ENCODE assay signal across 1 cellular context in the genomic region with DNA sequence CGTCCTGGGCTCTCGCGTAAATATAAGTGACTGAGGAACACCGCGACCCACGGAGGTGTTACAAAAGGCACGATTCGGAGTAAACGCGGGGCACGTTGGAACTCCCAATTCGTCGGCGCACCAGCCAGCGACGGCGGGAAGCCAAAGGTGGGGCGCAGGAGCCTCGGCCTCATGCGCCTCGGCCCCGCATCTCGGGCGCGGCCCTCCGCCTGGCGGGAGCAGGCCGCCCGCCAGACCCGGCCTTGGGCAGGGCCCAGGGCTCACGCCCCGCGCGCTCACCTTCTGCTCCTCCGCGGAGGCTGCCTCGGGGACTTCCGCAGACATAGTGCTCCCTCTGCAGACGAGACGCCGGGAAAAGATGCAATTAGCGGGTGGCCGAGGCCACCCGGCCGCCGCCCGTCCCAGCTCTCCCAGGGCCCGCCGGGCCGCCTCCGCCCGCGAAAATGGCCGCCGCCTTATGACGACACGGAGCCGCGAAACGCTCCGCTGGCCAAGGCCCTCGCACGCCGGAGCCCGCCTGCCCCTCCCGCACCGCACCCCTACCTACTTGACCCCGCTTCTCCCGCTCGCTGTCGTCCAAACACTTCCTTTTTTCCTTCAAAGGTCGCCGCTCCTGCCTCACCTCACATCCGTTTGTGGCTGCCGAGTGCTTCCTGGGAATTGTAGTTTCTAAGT.
A peak's percentile ranks its signal among the peaks of the same experiment; 100 is the strongest.
TF ChIP-seq lines count a peak whose summit lies in the region.

A gene with protein sequence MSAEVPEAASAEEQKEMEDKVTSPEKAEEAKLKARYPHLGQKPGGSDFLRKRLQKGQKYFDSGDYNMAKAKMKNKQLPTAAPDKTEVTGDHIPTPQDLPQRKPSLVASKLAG (minus strand): TSS at position 462 of the 675 bp plus-strand sequence. CDS start 138 bp downstream, at position 324.

TF ChIP-seq in K562, 482 proteins besides CTCF, POLR2A, EP300 and RAD21 (continued from another document and continues in another):
- TF ChIP-seq, protein P1, sequence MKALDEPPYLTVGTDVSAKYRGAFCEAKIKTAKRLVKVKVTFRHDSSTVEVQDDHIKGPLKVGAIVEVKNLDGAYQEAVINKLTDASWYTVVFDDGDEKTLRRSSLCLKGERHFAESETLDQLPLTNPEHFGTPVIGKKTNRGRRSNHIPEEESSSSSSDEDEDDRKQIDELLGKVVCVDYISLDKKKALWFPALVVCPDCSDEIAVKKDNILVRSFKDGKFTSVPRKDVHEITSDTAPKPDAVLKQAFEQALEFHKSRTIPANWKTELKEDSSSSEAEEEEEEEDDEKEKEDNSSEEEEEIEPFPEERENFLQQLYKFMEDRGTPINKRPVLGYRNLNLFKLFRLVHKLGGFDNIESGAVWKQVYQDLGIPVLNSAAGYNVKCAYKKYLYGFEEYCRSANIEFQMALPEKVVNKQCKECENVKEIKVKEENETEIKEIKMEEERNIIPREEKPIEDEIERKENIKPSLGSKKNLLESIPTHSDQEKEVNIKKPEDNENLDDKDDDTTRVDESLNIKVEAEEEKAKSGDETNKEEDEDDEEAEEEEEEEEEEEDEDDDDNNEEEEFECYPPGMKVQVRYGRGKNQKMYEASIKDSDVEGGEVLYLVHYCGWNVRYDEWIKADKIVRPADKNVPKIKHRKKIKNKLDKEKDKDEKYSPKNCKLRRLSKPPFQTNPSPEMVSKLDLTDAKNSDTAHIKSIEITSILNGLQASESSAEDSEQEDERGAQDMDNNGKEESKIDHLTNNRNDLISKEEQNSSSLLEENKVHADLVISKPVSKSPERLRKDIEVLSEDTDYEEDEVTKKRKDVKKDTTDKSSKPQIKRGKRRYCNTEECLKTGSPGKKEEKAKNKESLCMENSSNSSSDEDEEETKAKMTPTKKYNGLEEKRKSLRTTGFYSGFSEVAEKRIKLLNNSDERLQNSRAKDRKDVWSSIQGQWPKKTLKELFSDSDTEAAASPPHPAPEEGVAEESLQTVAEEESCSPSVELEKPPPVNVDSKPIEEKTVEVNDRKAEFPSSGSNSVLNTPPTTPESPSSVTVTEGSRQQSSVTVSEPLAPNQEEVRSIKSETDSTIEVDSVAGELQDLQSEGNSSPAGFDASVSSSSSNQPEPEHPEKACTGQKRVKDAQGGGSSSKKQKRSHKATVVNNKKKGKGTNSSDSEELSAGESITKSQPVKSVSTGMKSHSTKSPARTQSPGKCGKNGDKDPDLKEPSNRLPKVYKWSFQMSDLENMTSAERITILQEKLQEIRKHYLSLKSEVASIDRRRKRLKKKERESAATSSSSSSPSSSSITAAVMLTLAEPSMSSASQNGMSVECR (CRISPR knock-in tag; IDR thresholded peaks at IDR 0.05): no peak
- TF ChIP-seq, protein P2, sequence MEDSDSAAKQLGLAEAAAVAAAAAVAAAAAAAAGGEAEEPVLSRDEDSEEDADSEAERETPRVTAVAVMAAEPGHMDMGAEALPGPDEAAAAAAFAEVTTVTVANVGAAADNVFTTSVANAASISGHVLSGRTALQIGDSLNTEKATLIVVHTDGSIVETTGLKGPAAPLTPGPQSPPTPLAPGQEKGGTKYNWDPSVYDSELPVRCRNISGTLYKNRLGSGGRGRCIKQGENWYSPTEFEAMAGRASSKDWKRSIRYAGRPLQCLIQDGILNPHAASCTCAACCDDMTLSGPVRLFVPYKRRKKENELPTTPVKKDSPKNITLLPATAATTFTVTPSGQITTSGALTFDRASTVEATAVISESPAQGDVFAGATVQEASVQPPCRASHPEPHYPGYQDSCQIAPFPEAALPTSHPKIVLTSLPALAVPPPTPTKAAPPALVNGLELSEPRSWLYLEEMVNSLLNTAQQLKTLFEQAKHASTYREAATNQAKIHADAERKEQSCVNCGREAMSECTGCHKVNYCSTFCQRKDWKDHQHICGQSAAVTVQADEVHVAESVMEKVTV (CRISPR knock-in tag; IDR thresholded peaks at IDR 0.05): 0 out of 2 replicates have a peak, but pooled peaks have one; percentile 28
- TF ChIP-seq LCOR (CRISPR knock-in tag; IDR thresholded peaks at IDR 0.05): peak; percentile 21; the same call in 1 of the 2 replicates
- TF ChIP-seq, protein P3, sequence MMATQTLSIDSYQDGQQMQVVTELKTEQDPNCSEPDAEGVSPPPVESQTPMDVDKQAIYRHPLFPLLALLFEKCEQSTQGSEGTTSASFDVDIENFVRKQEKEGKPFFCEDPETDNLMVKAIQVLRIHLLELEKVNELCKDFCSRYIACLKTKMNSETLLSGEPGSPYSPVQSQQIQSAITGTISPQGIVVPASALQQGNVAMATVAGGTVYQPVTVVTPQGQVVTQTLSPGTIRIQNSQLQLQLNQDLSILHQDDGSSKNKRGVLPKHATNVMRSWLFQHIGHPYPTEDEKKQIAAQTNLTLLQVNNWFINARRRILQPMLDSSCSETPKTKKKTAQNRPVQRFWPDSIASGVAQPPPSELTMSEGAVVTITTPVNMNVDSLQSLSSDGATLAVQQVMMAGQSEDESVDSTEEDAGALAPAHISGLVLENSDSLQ (IDR thresholded peaks at IDR 0.05): peak; percentile 49; the same call in 1 of the 2 replicates
- no peak for TF ChIP-seq FOXK1 (CRISPR knock-in tag; IDR thresholded peaks at IDR 0.05; ENCODE audit: borderline replicate concordance)
- TF ChIP-seq, protein P4, sequence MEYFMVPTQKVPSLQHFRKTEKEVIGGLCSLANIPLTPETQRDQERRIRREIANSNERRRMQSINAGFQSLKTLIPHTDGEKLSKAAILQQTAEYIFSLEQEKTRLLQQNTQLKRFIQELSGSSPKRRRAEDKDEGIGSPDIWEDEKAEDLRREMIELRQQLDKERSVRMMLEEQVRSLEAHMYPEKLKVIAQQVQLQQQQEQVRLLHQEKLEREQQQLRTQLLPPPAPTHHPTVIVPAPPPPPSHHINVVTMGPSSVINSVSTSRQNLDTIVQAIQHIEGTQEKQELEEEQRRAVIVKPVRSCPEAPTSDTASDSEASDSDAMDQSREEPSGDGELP (CRISPR knock-in tag; IDR thresholded peaks at IDR 0.05; ENCODE audit: borderline replicate concordance): peak; percentile 86
- TF ChIP-seq DACH1 (IDR thresholded peaks at IDR 0.05; ENCODE audit: partially characterized antibody): no peak
- TF ChIP-seq, protein P5, sequence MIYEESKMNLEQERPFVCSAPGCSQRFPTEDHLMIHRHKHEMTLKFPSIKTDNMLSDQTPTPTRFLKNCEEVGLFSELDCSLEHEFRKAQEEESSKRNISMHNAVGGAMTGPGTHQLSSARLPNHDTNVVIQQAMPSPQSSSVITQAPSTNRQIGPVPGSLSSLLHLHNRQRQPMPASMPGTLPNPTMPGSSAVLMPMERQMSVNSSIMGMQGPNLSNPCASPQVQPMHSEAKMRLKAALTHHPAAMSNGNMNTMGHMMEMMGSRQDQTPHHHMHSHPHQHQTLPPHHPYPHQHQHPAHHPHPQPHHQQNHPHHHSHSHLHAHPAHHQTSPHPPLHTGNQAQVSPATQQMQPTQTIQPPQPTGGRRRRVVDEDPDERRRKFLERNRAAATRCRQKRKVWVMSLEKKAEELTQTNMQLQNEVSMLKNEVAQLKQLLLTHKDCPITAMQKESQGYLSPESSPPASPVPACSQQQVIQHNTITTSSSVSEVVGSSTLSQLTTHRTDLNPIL (CRISPR knock-in tag; IDR thresholded peaks at IDR 0.05): no peak
- TF ChIP-seq ZNF174 (CRISPR knock-in tag; IDR thresholded peaks at IDR 0.05): no peak
- peak; percentile 79 for TF ChIP-seq FIP1L1 (IDR thresholded peaks at IDR 0.05; ENCODE audit: low read depth, low read length, poor library complexity, severe bottlenecking)
- TF ChIP-seq, protein P6, sequence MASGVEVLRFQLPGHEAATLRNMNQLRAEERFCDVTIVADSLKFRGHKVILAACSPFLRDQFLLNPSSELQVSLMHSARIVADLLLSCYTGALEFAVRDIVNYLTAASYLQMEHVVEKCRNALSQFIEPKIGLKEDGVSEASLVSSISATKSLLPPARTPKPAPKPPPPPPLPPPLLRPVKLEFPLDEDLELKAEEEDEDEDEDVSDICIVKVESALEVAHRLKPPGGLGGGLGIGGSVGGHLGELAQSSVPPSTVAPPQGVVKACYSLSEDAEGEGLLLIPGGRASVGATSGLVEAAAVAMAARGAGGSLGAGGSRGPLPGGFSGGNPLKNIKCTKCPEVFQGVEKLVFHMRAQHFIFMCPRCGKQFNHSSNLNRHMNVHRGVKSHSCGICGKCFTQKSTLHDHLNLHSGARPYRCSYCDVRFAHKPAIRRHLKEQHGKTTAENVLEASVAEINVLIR (CRISPR knock-in tag; IDR thresholded peaks at IDR 0.05): peak; percentile 85
- TF ChIP-seq, protein P7, sequence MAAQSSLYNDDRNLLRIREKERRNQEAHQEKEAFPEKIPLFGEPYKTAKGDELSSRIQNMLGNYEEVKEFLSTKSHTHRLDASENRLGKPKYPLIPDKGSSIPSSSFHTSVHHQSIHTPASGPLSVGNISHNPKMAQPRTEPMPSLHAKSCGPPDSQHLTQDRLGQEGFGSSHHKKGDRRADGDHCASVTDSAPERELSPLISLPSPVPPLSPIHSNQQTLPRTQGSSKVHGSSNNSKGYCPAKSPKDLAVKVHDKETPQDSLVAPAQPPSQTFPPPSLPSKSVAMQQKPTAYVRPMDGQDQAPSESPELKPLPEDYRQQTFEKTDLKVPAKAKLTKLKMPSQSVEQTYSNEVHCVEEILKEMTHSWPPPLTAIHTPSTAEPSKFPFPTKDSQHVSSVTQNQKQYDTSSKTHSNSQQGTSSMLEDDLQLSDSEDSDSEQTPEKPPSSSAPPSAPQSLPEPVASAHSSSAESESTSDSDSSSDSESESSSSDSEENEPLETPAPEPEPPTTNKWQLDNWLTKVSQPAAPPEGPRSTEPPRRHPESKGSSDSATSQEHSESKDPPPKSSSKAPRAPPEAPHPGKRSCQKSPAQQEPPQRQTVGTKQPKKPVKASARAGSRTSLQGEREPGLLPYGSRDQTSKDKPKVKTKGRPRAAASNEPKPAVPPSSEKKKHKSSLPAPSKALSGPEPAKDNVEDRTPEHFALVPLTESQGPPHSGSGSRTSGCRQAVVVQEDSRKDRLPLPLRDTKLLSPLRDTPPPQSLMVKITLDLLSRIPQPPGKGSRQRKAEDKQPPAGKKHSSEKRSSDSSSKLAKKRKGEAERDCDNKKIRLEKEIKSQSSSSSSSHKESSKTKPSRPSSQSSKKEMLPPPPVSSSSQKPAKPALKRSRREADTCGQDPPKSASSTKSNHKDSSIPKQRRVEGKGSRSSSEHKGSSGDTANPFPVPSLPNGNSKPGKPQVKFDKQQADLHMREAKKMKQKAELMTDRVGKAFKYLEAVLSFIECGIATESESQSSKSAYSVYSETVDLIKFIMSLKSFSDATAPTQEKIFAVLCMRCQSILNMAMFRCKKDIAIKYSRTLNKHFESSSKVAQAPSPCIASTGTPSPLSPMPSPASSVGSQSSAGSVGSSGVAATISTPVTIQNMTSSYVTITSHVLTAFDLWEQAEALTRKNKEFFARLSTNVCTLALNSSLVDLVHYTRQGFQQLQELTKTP (IDR thresholded peaks at IDR 0.05; ENCODE audit: low read depth in 1 of 2, partially characterized antibody in 2 of 2): peak in 1 of 2 experiments; percentile 89
- peak; percentile 74; the same call in 1 of the 2 replicates for TF ChIP-seq ELF1 (tag; IDR thresholded peaks at IDR 0.05)
- no peak for TF ChIP-seq HDGF (IDR thresholded peaks at IDR 0.05)
- no peak for TF ChIP-seq CCAR2 (IDR thresholded peaks at IDR 0.05; ENCODE audit: low read depth, low read length)
- TF ChIP-seq, protein P8, sequence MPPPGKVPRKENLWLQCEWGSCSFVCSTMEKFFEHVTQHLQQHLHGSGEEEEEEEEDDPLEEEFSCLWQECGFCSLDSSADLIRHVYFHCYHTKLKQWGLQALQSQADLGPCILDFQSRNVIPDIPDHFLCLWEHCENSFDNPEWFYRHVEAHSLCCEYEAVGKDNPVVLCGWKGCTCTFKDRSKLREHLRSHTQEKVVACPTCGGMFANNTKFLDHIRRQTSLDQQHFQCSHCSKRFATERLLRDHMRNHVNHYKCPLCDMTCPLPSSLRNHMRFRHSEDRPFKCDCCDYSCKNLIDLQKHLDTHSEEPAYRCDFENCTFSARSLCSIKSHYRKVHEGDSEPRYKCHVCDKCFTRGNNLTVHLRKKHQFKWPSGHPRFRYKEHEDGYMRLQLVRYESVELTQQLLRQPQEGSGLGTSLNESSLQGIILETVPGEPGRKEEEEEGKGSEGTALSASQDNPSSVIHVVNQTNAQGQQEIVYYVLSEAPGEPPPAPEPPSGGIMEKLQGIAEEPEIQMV (tag; conservative IDR thresholded peaks at IDR 0.05; ENCODE audit: low read depth): no peak
- TF ChIP-seq MTA1 (IDR thresholded peaks at IDR 0.05; ENCODE audit: borderline replicate concordance): peak; percentile 91
- peak; percentile 92 for TF ChIP-seq RBBP5 (IDR thresholded peaks at IDR 0.05; ENCODE audit: borderline replicate concordance, insufficient read depth, low read length, poor library complexity, severe bottlenecking)
- TF ChIP-seq HMGN3 (IDR thresholded peaks at IDR 0.05; ENCODE audit: borderline replicate concordance, extremely low read depth, insufficient read length, low read depth, low read length): peak; percentile 78
- TF ChIP-seq, protein P9, sequence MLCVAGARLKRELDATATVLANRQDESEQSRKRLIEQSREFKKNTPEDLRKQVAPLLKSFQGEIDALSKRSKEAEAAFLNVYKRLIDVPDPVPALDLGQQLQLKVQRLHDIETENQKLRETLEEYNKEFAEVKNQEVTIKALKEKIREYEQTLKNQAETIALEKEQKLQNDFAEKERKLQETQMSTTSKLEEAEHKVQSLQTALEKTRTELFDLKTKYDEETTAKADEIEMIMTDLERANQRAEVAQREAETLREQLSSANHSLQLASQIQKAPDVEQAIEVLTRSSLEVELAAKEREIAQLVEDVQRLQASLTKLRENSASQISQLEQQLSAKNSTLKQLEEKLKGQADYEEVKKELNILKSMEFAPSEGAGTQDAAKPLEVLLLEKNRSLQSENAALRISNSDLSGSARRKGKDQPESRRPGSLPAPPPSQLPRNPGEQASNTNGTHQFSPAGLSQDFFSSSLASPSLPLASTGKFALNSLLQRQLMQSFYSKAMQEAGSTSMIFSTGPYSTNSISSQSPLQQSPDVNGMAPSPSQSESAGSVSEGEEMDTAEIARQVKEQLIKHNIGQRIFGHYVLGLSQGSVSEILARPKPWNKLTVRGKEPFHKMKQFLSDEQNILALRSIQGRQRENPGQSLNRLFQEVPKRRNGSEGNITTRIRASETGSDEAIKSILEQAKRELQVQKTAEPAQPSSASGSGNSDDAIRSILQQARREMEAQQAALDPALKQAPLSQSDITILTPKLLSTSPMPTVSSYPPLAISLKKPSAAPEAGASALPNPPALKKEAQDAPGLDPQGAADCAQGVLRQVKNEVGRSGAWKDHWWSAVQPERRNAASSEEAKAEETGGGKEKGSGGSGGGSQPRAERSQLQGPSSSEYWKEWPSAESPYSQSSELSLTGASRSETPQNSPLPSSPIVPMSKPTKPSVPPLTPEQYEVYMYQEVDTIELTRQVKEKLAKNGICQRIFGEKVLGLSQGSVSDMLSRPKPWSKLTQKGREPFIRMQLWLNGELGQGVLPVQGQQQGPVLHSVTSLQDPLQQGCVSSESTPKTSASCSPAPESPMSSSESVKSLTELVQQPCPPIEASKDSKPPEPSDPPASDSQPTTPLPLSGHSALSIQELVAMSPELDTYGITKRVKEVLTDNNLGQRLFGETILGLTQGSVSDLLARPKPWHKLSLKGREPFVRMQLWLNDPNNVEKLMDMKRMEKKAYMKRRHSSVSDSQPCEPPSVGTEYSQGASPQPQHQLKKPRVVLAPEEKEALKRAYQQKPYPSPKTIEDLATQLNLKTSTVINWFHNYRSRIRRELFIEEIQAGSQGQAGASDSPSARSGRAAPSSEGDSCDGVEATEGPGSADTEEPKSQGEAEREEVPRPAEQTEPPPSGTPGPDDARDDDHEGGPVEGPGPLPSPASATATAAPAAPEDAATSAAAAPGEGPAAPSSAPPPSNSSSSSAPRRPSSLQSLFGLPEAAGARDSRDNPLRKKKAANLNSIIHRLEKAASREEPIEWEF (CRISPR knock-in tag; IDR thresholded peaks at IDR 0.05): no peak
- TF ChIP-seq GTF2A2 (tag; IDR thresholded peaks at IDR 0.05): 0 out of 2 replicates have a peak, but pooled peaks have one; percentile 47
- TF ChIP-seq, protein P10, sequence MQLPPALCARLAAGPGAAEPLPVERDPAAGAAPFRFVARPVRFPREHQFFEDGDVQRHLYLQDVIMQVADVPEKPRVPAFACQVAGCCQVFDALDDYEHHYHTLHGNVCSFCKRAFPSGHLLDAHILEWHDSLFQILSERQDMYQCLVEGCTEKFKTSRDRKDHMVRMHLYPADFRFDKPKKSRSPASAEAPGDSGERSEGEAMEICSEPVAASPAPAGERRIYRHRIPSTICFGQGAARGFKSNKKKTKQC (CRISPR knock-in tag; IDR thresholded peaks at IDR 0.05): peak; percentile 85; the same call in 1 of the 2 replicates
- TF ChIP-seq NBN (IDR thresholded peaks at IDR 0.05; ENCODE audit: low read depth): 0 out of 2 replicates have a peak, but pooled peaks have one; percentile 42
- TF ChIP-seq GABPB1 (CRISPR knock-in tag; IDR thresholded peaks at IDR 0.05): peak; percentile 96
